Comparison of ENCODE assay signal across 1 cellular context in genomic region chr2:85768713-85769112, GRCh38.
TF ChIP-seq lines count a peak whose summit lies in the region.

No MANE protein-coding gene starts in this region.

TF ChIP-seq in WTC11, 78 proteins besides CTCF, POLR2A, EP300 and RAD21 (continued from another document):
- TF ChIP-seq MLX (CRISPR knock-in tag; IDR thresholded peaks at IDR 0.05) (no peak), USF2 (CRISPR knock-in tag; IDR thresholded peaks at IDR 0.05) (no peak), TCF7 (CRISPR knock-in tag; IDR thresholded peaks at IDR 0.05; ENCODE audit: low read depth) (no peak)
TF ChIP-seq in WTC11: peak in this region for 0.
